9 cellular contexts compared by ENCODE assay signal in genomic region chr13:98563071-98563470, GRCh38. TPM values are rescaled to one million over a fixed set of nuclear protein-coding genes. Genes with fewer than 3 reads are reported as not detected.
DNase-seq lines count a peak whose midpoint lies in the region; ATAC-seq, FAIRE-seq and TF ChIP-seq lines count a peak whose summit lies in the region.
"Had no signal": no experiment of that assay in that cellular context is flagged by ENCODE, and none has a peak within 500 bp of the region (broad histone marks: within the 10 kb centered on the region; RNA-seq: fewer than 3 reads in every experiment).

No MANE protein-coding gene starts in this region.

- no peak overlapping the region for H3K4me3 Mint-ChIP-seq in astrocyte (ENCODE audit: unreplicated experiment)
- H3K4me3 Mint-ChIP-seq in stimulated activated memory B cell treated with anti-CD40 and anti-IgM and Interleukin-4, amounts not matched to agents 10 μg/mL and 1 μg/mL and 100 μg/mL, for 72 hours: peak overlapping the region; percentile 57

- H3K27ac Mint-ChIP-seq in astrocyte (ENCODE audit: unreplicated experiment): no peak overlapping the region
- peak overlapping the region; percentile 90 for H3K27ac Mint-ChIP-seq in stimulated activated memory B cell treated with anti-CD40 and anti-IgM and Interleukin-4, amounts not matched to agents 10 μg/mL and 1 μg/mL and 100 μg/mL, for 72 hours

- peak overlapping the region; percentile 52 for H3K4me3 ChIP-seq in Jurkat, Clone E6-1 (ENCODE audit: low read length)
- H3K4me3 ChIP-seq in astrocyte (ENCODE audit: insufficient read depth, low read depth, low read length): peak overlapping the region; percentile 38
- no peak overlapping the region for H3K4me3 ChIP-seq in SJCRH30

- ATAC-seq in GM18868 (IDR thresholded peaks at IDR 0.05; ENCODE audit: unreplicated experiment): peak; percentile 46
- ATAC-seq in stimulated activated memory B cell treated with anti-CD40 and anti-IgM and Interleukin-4, amounts not matched to agents 10 μg/mL and 1 μg/mL and 100 μg/mL, for 72 hours: peak; percentile 62
- ATAC-seq: left ventricle myocardium superior had no signal

- H3K27me3 ChIP-seq in astrocyte (ENCODE audit: insufficient read depth, low read length) (no peaks in the 10 kb centered on the region), SJCRH30 (no peaks in the 10 kb centered on the region)

- no peak overlapping the region for H2AFZ ChIP-seq in astrocyte (ENCODE audit: low read depth, low read length)

- TF ChIP-seq CTCF in astrocyte (IDR thresholded peaks at IDR 0.05; ENCODE audit: insufficient read depth, low read depth, low read length): no peak

- H4K20me1 ChIP-seq in astrocyte (ENCODE audit: insufficient read depth, low read length): peaks cover 90% of the 10 kb centered on the region

- H3K4me2 ChIP-seq in astrocyte (ENCODE audit: low read length): peak overlapping the region; percentile 80

- intact Hi-C loops in posterior vena cava (cut with DNase I): no loop called here

- peaks cover 9% of the 10 kb centered on the region for H3K36me3 Mint-ChIP-seq in astrocyte (ENCODE audit: low read depth, unreplicated experiment)
- H3K36me3 Mint-ChIP-seq in stimulated activated memory B cell treated with anti-CD40 and anti-IgM and Interleukin-4, amounts not matched to agents 10 μg/mL and 1 μg/mL and 100 μg/mL, for 72 hours: peaks cover 21% of the 10 kb centered on the region

- H3K4me1 ChIP-seq in astrocyte (ENCODE audit: insufficient read depth, low read length) (peaks cover 17% of the 10 kb centered on the region), SJCRH30 (no peaks in the 10 kb centered on the region)

- H3K4me1 Mint-ChIP-seq in astrocyte (ENCODE audit: low read depth, unreplicated experiment): peaks cover 27% of the 10 kb centered on the region
- H3K4me1 Mint-ChIP-seq in stimulated activated memory B cell treated with anti-CD40 and anti-IgM and Interleukin-4, amounts not matched to agents 10 μg/mL and 1 μg/mL and 100 μg/mL, for 72 hours: peaks cover 84% of the 10 kb centered on the region

- H3K36me3 ChIP-seq in astrocyte (ENCODE audit: insufficient read depth, low read length) (no peaks in the 10 kb centered on the region), SJCRH30 (peaks cover 2% of the 10 kb centered on the region; the same call in 1 of the 2 replicates)

- no peaks in the 10 kb centered on the region for H3K9me3 ChIP-seq in astrocyte (ENCODE audit: insufficient read depth, low read depth, low read length)
- H3K9me3 ChIP-seq in SJCRH30 (replicated peaks): no peaks in the 10 kb centered on the region

- DNase-seq in Jurkat, Clone E6-1 (ENCODE audit: low read depth, low spot score): peak; percentile 71
- DNase-seq in astrocyte (ENCODE audit: low read depth) (no peak), SJCRH30 (no peak), posterior vena cava (ENCODE audit: low spot score) (no peak), NCI-H1105 treated with DMSO at 0.1 percent for 48 hours (lab: John Stamatoyannopoulos, UW) (no peak)
- DNase-seq: left ventricle myocardium superior, SHP77 treated with DMSO at 0.1 percent for 48 hours had no signal

- H3K27me3 Mint-ChIP-seq in astrocyte (ENCODE audit: low read depth, unreplicated experiment): no peaks in the 10 kb centered on the region
- no peaks in the 10 kb centered on the region for H3K27me3 Mint-ChIP-seq in stimulated activated memory B cell treated with anti-CD40 and anti-IgM and Interleukin-4, amounts not matched to agents 10 μg/mL and 1 μg/mL and 100 μg/mL, for 72 hours

- H3K9ac ChIP-seq in astrocyte (ENCODE audit: low read length): peak overlapping the region; percentile 48

- H3K79me2 ChIP-seq in astrocyte (ENCODE audit: insufficient read depth, low read length): peaks cover 98% of the 10 kb centered on the region

- H3K27ac ChIP-seq in astrocyte (ENCODE audit: low read depth, low read length) (no peak overlapping the region), SJCRH30 (no peak overlapping the region)

- no peak for FAIRE-seq in astrocyte (lab: Jason Lieb, UNC)

- peaks cover 3% of the 10 kb centered on the region for H3K9me3 Mint-ChIP-seq in astrocyte (ENCODE audit: unreplicated experiment)
- H3K9me3 Mint-ChIP-seq in stimulated activated memory B cell treated with anti-CD40 and anti-IgM and Interleukin-4, amounts not matched to agents 10 μg/mL and 1 μg/mL and 100 μg/mL, for 72 hours: no peaks in the 10 kb centered on the region

RNA-seq across cellular contexts. Expression of gene STK24, which starts 13.8 kb away (rescaled TPM):
- 80.0 TPM for polyA plus RNA-seq in Jurkat, Clone E6-1 (2012; ENCODE audit: insufficient read depth, insufficient read length)
- total RNA-seq in astrocyte (86.2 and 96.1 TPM in 2 replicates), posterior vena cava (10 to 100 TPM; 57.3 to 62.6 TPM)
- total RNA-seq in SJCRH30 (2014; rRNA removed; shearing (Covaris generic)): 71.4 and 80.2 TPM in 2 replicates
